Comparison of ENCODE assay signal across 10 cellular contexts in genomic region chr21:25578070-25578961, GRCh38. TPM values are rescaled to one million over a fixed set of nuclear protein-coding genes. Genes with fewer than 3 reads are reported as not detected.
A peak's percentile ranks its signal among the peaks of the same experiment; 100 is the strongest.
DNase-seq lines count a peak whose midpoint lies in the region; ATAC-seq and TF ChIP-seq lines count a peak whose summit lies in the region.
"Had no signal": no experiment of that assay in that cellular context is flagged by ENCODE, and none has a peak within 500 bp of the region (broad histone marks: within the 10 kb centered on the region; RNA-seq: fewer than 3 reads in every experiment).

No MANE protein-coding gene starts in this region.

- H3K4me3 Mint-ChIP-seq in natural killer cell treated with Interleukin-12 subunit alpha and Interleukin-12 subunit beta and Interleukin-15 and Interleukin-18, amount 100 ng/mL, for 72 hours: peak overlapping the region; percentile 5
- no peak overlapping the region for H3K4me3 Mint-ChIP-seq in natural killer cell

- no peak overlapping the region for H3K4me3 ChIP-seq in testis
- H3K4me3 ChIP-seq in breast epithelium: no peak overlapping the region
- H3K4me3 ChIP-seq in left lung: no peak overlapping the region

- intact Hi-C loops in natural killer cell (cut with micrococcal nuclease): no loop called here
- intact Hi-C loops in testis (cut with DNase I; ENCODE audit: low total_unique reads): no loop called here
- intact Hi-C loops in breast epithelium (cut with DNase I; ENCODE audit: low total_unique reads): no loop called here
- intact Hi-C loops in left lung (cut with DNase I): no loop called here

- H3K36me3 ChIP-seq in testis (ENCODE audit: low read depth, missing control alignments): no peaks in the 10 kb centered on the region
- H3K36me3 ChIP-seq in breast epithelium: no peaks in the 10 kb centered on the region
- H3K36me3 ChIP-seq in left lung: peaks cover 0 to 8% of the 10 kb centered on the region in 2 donors

- H3K9me3 ChIP-seq in testis: no peaks in the 10 kb centered on the region
- H3K9me3 ChIP-seq in breast epithelium: no peaks in the 10 kb centered on the region
- H3K9me3 ChIP-seq in left lung: no peaks in the 10 kb centered on the region

- peaks cover 41 to 44% of the 10 kb centered on the region in 2 donors for H3K4me1 Mint-ChIP-seq in natural killer cell treated with Interleukin-12 subunit alpha and Interleukin-12 subunit beta and Interleukin-15 and Interleukin-18, amount 100 ng/mL, for 72 hours (ENCODE audit: low read depth in 2 of 2)
- H3K4me1 Mint-ChIP-seq in natural killer cell: peaks cover 8 to 12% of the 10 kb centered on the region in 2 donors

- H3K27me3 ChIP-seq in testis: no peaks in the 10 kb centered on the region
- H3K27me3 ChIP-seq in breast epithelium: no peaks in the 10 kb centered on the region
- H3K27me3 ChIP-seq in left lung: no peaks in the 10 kb centered on the region

- no peak overlapping the region for H3K27ac ChIP-seq in testis
- H3K27ac ChIP-seq in breast epithelium: no peak overlapping the region
- H3K27ac ChIP-seq in left lung: no peak overlapping the region

- WGBS in testis, 2 donors: 94 to 95% methylated on average over 7 of the region's 7 CpGs

- ATAC-seq in natural killer cell treated with Interleukin-12 subunit alpha and Interleukin-12 subunit beta and Interleukin-15 and Interleukin-18, amount 100 ng/mL, for 72 hours: peak; percentile 43 to 65
- ATAC-seq in natural killer cell (no peak), HG02973 (IDR thresholded peaks at IDR 0.05; ENCODE audit: unreplicated experiment) (peak; percentile 28), left lung (no peak)

- H3K27me3 Mint-ChIP-seq in natural killer cell treated with Interleukin-12 subunit alpha and Interleukin-12 subunit beta and Interleukin-15 and Interleukin-18, amount 100 ng/mL, for 72 hours: no peaks in the 10 kb centered on the region
- H3K27me3 Mint-ChIP-seq in natural killer cell (ENCODE audit: low read depth in 2 of 2): no peaks in the 10 kb centered on the region

- H3K9me3 Mint-ChIP-seq in natural killer cell treated with Interleukin-12 subunit alpha and Interleukin-12 subunit beta and Interleukin-15 and Interleukin-18, amount 100 ng/mL, for 72 hours: no peaks in the 10 kb centered on the region
- no peaks in the 10 kb centered on the region for H3K9me3 Mint-ChIP-seq in natural killer cell

- TF ChIP-seq POLR2A in testis (IDR thresholded peaks at IDR 0.05) (no peak), breast epithelium (IDR thresholded peaks at IDR 0.05) (no peak)

- peaks cover 26% of the 10 kb centered on the region for H3K36me3 Mint-ChIP-seq in natural killer cell treated with Interleukin-12 subunit alpha and Interleukin-12 subunit beta and Interleukin-15 and Interleukin-18, amount 100 ng/mL, for 72 hours
- H3K36me3 Mint-ChIP-seq in natural killer cell: no peaks in the 10 kb centered on the region

- H3K4me1 ChIP-seq in testis: no peaks in the 10 kb centered on the region
- H3K4me1 ChIP-seq in breast epithelium: no peaks in the 10 kb centered on the region
- H3K4me1 ChIP-seq in left lung: peaks cover 0 to 8% of the 10 kb centered on the region in 2 donors

- no peak for DNase-seq in natural killer cell treated with Interleukin-12 subunit alpha and Interleukin-12 subunit beta and Interleukin-15 and Interleukin-18, amount 100 ng/mL, for 72 hours (ENCODE audit: low spot score)
- DNase-seq in natural killer cell (no peak), testis (no peak), breast epithelium (ENCODE audit: low spot score in 2 of 2) (no peak), NCI-H524 treated with DMSO at 0.1 percent for 48 hours (lab: John Stamatoyannopoulos, UW) (no peak), left lung (no peak)
- DNase-seq in activated CD8-positive, alpha-beta memory T cell treated with anti-CD3 and anti-CD28 coated beads, Interleukin-2, amount 50 U/mL, for 24 hours (ENCODE audit: extremely low read depth): peak; percentile 42
- DNase-seq: SHP77 treated with DMSO at 0.1 percent for 48 hours, small intestine had no signal

- peak overlapping the region; percentile 87 to 94 for H3K27ac Mint-ChIP-seq in natural killer cell treated with Interleukin-12 subunit alpha and Interleukin-12 subunit beta and Interleukin-15 and Interleukin-18, amount 100 ng/mL, for 72 hours
- peak overlapping the region in 1 of 2 donors; percentile 60 for H3K27ac Mint-ChIP-seq in natural killer cell

- TF ChIP-seq CTCF in natural killer cell (IDR thresholded peaks at IDR 0.05) (no peak), testis (IDR thresholded peaks at IDR 0.05) (no peak), breast epithelium (IDR thresholded peaks at IDR 0.05) (no peak), left lung (IDR thresholded peaks at IDR 0.05) (no peak)

RNA-seq across cellular contexts. Expression of gene MRPL39, which starts 29.0 kb away (rescaled TPM):
- 10 to 100 TPM; 40.6 to 46.1 TPM for total RNA-seq in natural killer cell treated with Interleukin-12 subunit alpha and Interleukin-12 subunit beta and Interleukin-15 and Interleukin-18, amount 100 ng/mL, for 72 hours
- total RNA-seq in natural killer cell (10 to 100 TPM; 10.8 to 12.8 (median 10.8) TPM), testis (10 to 100 TPM; 35.5 to 48.8 TPM), breast epithelium (10 to 100 TPM; 13.0 to 28.2 (median 26.5) TPM), left lung (10 to 100 TPM; 21.3 to 23.7 TPM)
- polyA plus RNA-seq in testis (ENCODE audit: insufficient read depth, low read depth, low replicate concordance): 66.7 TPM

Comparison
In these comparisons a context has a peak if more than half of its experiments do, and no peak if none do; other contexts are left out.
1. ATAC-seq: peak in natural killer cell treated with Interleukin-12 subunit alpha and Interleukin-12 subunit beta and Interleukin-15 and Interleukin-18, amount 100 ng/mL, for 72 hours (2 of 2) and HG02973 (single experiment); none in natural killer cell (0 of 3) and left lung (single experiment).